ENCODE assay signal across 1 cellular context in the genomic region with DNA sequence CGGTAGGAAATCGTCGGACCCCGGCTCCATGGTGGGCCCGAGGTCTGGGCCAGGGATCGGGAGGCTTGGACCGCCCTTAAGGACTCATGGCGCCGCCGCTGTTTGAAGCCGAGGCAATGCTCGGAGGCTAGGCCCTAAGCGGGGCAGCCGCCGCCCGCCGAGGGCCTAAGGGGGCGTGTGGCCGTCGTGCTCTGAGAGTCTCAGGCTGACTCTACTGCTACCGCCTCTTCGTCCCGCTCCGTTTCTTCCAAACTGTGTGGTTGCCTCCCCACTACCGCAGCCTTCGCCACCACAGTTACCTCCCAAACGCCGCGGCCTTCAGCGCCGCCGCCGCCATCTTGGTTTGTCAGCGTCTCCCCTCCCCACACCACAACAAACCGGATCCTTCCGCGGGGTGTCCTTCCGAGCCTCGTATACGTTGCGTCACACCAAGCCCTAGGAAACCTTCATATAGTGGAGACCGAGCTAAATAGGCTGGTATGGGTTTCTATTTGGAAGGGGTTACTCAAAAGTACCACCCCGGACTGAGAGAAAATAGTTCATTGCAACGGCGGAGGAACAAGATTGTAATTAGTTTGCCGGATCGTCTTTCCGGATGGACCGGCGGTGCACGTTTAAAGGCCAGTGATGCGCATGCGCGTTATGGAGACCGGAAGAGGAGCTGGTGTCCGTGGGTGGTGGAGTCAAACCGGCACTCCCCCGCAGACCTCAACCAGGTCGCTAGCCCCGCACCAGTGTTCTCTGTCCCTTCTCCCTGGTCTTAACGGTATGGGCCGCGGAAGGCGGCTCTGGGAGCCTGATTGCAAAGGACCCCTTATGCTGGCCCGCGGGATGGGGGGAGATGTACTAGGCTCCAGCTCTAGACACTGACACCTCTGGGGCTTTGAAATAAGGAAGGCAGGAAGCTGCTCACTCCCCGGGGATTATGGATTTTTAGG.
TF ChIP-seq lines count a peak whose summit lies in the region.

A gene (minus strand): TSS at position 348 of the 938 bp plus-strand sequence. CDS start 318 bp downstream, at position 30.

TF ChIP-seq in HEK293, 187 proteins besides CTCF, POLR2A, EP300 and RAD21 (continued from another document and continues in another):
- TF ChIP-seq ZNF785 (tag by site-specific recombination; IDR thresholded peaks at IDR 0.05), result 0 out of 2 replicates have a peak, but pooled peaks have one; percentile 61
- no peak for TF ChIP-seq ZNF585B (tag by site-specific recombination; IDR thresholded peaks at IDR 0.05)
- 0 out of 2 replicates have a peak, but pooled peaks have one; percentile 7 for TF ChIP-seq ZNF426 (tag by site-specific recombination; IDR thresholded peaks at IDR 0.05)
- TF ChIP-seq ZNF391 (tag by site-specific recombination; IDR thresholded peaks at IDR 0.05; ENCODE audit: borderline replicate concordance, low read depth), result peak; percentile 99
- peak; percentile 76 for TF ChIP-seq WT1 (tag by site-specific recombination; IDR thresholded peaks at IDR 0.05)
- peak; percentile 99 for TF ChIP-seq ZXDB (tag by site-specific recombination; IDR thresholded peaks at IDR 0.05)
- TF ChIP-seq, protein P1, sequence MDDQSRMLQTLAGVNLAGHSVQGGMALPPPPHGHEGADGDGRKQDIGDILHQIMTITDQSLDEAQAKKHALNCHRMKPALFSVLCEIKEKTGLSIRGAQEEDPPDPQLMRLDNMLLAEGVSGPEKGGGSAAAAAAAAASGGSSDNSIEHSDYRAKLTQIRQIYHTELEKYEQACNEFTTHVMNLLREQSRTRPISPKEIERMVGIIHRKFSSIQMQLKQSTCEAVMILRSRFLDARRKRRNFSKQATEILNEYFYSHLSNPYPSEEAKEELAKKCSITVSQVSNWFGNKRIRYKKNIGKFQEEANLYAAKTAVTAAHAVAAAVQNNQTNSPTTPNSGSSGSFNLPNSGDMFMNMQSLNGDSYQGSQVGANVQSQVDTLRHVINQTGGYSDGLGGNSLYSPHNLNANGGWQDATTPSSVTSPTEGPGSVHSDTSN (CRISPR knock-in tag; IDR thresholded peaks at IDR 0.05), result peak; percentile 79; the same call in 1 of the 2 replicates
- TF ChIP-seq, protein P2, sequence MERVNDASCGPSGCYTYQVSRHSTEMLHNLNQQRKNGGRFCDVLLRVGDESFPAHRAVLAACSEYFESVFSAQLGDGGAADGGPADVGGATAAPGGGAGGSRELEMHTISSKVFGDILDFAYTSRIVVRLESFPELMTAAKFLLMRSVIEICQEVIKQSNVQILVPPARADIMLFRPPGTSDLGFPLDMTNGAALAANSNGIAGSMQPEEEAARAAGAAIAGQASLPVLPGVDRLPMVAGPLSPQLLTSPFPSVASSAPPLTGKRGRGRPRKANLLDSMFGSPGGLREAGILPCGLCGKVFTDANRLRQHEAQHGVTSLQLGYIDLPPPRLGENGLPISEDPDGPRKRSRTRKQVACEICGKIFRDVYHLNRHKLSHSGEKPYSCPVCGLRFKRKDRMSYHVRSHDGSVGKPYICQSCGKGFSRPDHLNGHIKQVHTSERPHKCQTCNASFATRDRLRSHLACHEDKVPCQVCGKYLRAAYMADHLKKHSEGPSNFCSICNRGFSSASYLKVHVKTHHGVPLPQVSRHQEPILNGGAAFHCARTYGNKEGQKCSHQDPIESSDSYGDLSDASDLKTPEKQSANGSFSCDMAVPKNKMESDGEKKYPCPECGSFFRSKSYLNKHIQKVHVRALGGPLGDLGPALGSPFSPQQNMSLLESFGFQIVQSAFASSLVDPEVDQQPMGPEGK (tag by site-specific recombination; IDR thresholded peaks at IDR 0.05), result peak; percentile 96
- TF ChIP-seq ZNF623 (tag by site-specific recombination; IDR thresholded peaks at IDR 0.05), result peak; percentile 52; the same call in 1 of the 2 replicates
- TF ChIP-seq ZNF658 (tag by site-specific recombination; IDR thresholded peaks at IDR 0.05), result 0 out of 2 replicates have a peak, but pooled peaks have one; percentile 16
- TF ChIP-seq ZNF112 (tag by site-specific recombination; IDR thresholded peaks at IDR 0.05), result no peak
- no peak for TF ChIP-seq ZNF560 (tag by site-specific recombination; IDR thresholded peaks at IDR 0.05; ENCODE audit: borderline replicate concordance)
- peak; percentile 79 for TF ChIP-seq ZNF341 (tag by site-specific recombination; IDR thresholded peaks at IDR 0.05; ENCODE audit: low read depth)
- TF ChIP-seq, protein P3, sequence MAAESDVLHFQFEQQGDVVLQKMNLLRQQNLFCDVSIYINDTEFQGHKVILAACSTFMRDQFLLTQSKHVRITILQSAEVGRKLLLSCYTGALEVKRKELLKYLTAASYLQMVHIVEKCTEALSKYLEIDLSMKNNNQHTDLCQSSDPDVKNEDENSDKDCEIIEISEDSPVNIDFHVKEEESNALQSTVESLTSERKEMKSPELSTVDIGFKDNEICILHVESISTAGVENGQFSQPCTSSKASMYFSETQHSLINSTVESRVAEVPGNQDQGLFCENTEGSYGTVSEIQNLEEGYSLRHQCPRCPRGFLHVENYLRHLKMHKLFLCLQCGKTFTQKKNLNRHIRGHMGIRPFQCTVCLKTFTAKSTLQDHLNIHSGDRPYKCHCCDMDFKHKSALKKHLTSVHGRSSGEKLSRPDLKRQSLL (tag by site-specific recombination; IDR thresholded peaks at IDR 0.05), result peak; percentile 30
- peak; percentile 72; the same call in 1 of the 2 replicates for TF ChIP-seq ZNF792 (tag by site-specific recombination; IDR thresholded peaks at IDR 0.05)
- no peak for TF ChIP-seq ZNF157 (tag by site-specific recombination; IDR thresholded peaks at IDR 0.05)
- TF ChIP-seq ZNF169 (tag by site-specific recombination; IDR thresholded peaks at IDR 0.05), result no peak
- TF ChIP-seq BCL11B (tag by site-specific recombination; IDR thresholded peaks at IDR 0.05; ENCODE audit: low read depth), result no peak; the same call in 1 of the 2 replicates
- TF ChIP-seq, protein P4, sequence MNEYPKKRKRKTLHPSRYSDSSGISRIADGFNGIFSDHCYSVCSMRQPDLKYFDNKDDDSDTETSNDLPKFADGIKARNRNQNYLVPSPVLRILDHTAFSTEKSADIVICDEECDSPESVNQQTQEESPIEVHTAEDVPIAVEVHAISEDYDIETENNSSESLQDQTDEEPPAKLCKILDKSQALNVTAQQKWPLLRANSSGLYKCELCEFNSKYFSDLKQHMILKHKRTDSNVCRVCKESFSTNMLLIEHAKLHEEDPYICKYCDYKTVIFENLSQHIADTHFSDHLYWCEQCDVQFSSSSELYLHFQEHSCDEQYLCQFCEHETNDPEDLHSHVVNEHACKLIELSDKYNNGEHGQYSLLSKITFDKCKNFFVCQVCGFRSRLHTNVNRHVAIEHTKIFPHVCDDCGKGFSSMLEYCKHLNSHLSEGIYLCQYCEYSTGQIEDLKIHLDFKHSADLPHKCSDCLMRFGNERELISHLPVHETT (tag by site-specific recombination; IDR thresholded peaks at IDR 0.05), result peak; percentile 100
- TF ChIP-seq ZNF843 (tag by site-specific recombination; IDR thresholded peaks at IDR 0.05), result peak; percentile 87
- peak; percentile 91; the same call in 1 of the 2 replicates for TF ChIP-seq ZNF610 (tag by site-specific recombination; IDR thresholded peaks at IDR 0.05; ENCODE audit: borderline replicate concordance)
- no peak for TF ChIP-seq ZNF830 (tag by site-specific recombination; IDR thresholded peaks at IDR 0.05; ENCODE audit: low read depth)
- TF ChIP-seq HOXA7 (CRISPR knock-in tag; IDR thresholded peaks at IDR 0.05; ENCODE audit: borderline replicate concordance), result no peak
- no peak for TF ChIP-seq ZNF548 (tag by site-specific recombination; IDR thresholded peaks at IDR 0.05)
- peak; percentile 92 for TF ChIP-seq ZNF335 (tag by site-specific recombination; conservative IDR thresholded peaks at IDR 0.05)
- TF ChIP-seq, protein P5, sequence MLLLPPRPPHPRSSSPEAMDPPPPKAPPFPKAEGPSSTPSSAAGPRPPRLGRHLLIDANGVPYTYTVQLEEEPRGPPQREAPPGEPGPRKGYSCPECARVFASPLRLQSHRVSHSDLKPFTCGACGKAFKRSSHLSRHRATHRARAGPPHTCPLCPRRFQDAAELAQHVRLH (tag by site-specific recombination; IDR thresholded peaks at IDR 0.05), result peak; percentile 99
- TF ChIP-seq ZNF501 (tag by site-specific recombination; IDR thresholded peaks at IDR 0.05), result peak; percentile 97
- peak; percentile 97 for TF ChIP-seq GLI4 (tag by site-specific recombination; IDR thresholded peaks at IDR 0.05)
- TF ChIP-seq ZSCAN30 (tag by site-specific recombination; IDR thresholded peaks at IDR 0.05), result peak; percentile 79; the same call in 1 of the 2 replicates
- TF ChIP-seq ZNF544 (tag by site-specific recombination; IDR thresholded peaks at IDR 0.05), result no peak
- TF ChIP-seq, protein P6, sequence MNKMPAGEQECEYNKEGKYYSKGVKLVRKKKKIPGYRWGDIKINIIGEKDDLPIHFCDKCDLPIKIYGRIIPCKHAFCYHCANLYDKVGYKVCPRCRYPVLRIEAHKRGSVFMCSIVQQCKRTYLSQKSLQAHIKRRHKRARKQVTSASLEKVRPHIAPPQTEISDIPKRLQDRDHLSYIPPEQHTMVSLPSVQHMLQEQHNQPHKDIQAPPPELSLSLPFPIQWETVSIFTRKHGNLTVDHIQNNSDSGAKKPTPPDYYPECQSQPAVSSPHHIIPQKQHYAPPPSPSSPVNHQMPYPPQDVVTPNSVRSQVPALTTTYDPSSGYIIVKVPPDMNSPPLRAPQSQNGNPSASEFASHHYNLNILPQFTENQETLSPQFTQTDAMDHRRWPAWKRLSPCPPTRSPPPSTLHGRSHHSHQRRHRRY (tag by site-specific recombination; IDR thresholded peaks at IDR 0.05), result no peak; the same call in none of the 2 replicates
- peak; percentile 98 for TF ChIP-seq ZNF561 (tag by site-specific recombination; IDR thresholded peaks at IDR 0.05; ENCODE audit: borderline replicate concordance)
- no peak for TF ChIP-seq ZNF132 (tag by site-specific recombination; IDR thresholded peaks at IDR 0.05; ENCODE audit: borderline replicate concordance)
- no peak for TF ChIP-seq ZNF677 (tag by site-specific recombination; IDR thresholded peaks at IDR 0.05)
- TF ChIP-seq ZNF2 (tag by site-specific recombination; IDR thresholded peaks at IDR 0.05), result peak; percentile 98
- TF ChIP-seq ZNF654 (tag by site-specific recombination; IDR thresholded peaks at IDR 0.05; ENCODE audit: low read depth), result peak; percentile 15
- TF ChIP-seq ZNF175 (tag by site-specific recombination; IDR thresholded peaks at IDR 0.05), result no peak
- TF ChIP-seq SCRT2 (tag by site-specific recombination; IDR thresholded peaks at IDR 0.05), result peak; percentile 68
- no peak for TF ChIP-seq MEIS1 (CRISPR knock-in tag; IDR thresholded peaks at IDR 0.05; ENCODE audit: borderline replicate concordance)
- no peak for TF ChIP-seq ZNF155 (tag by site-specific recombination; IDR thresholded peaks at IDR 0.05)
- 0 out of 2 replicates have a peak, but pooled peaks have one; percentile 60 for TF ChIP-seq ZNF530 (tag by site-specific recombination; IDR thresholded peaks at IDR 0.05; ENCODE audit: low read depth)
- no peak; the same call in 1 of the 2 replicates for TF ChIP-seq BCL11A (tag by site-specific recombination; IDR thresholded peaks at IDR 0.05; ENCODE audit: low read depth)
- TF ChIP-seq, protein P7, sequence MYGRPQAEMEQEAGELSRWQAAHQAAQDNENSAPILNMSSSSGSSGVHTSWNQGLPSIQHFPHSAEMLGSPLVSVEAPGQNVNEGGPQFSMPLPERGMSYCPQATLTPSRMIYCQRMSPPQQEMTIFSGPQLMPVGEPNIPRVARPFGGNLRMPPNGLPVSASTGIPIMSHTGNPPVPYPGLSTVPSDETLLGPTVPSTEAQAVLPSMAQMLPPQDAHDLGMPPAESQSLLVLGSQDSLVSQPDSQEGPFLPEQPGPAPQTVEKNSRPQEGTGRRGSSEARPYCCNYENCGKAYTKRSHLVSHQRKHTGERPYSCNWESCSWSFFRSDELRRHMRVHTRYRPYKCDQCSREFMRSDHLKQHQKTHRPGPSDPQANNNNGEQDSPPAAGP (tag by site-specific recombination; IDR thresholded peaks at IDR 0.05), result peak; percentile 98
- no peak for TF ChIP-seq ZNF266 (tag by site-specific recombination; IDR thresholded peaks at IDR 0.05; ENCODE audit: low read depth)
- TF ChIP-seq, protein P8, sequence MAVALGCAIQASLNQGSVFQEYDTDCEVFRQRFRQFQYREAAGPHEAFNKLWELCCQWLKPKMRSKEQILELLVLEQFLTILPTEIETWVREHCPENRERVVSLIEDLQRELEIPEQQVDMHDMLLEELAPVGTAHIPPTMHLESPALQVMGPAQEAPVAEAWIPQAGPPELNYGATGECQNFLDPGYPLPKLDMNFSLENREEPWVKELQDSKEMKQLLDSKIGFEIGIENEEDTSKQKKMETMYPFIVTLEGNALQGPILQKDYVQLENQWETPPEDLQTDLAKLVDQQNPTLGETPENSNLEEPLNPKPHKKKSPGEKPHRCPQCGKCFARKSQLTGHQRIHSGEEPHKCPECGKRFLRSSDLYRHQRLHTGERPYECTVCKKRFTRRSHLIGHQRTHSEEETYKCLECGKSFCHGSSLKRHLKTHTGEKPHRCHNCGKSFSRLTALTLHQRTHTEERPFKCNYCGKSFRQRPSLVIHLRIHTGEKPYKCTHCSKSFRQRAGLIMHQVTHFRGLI (tag by site-specific recombination; IDR thresholded peaks at IDR 0.05), result no peak; the same call in 1 of the 2 replicates
- TF ChIP-seq, protein P9, sequence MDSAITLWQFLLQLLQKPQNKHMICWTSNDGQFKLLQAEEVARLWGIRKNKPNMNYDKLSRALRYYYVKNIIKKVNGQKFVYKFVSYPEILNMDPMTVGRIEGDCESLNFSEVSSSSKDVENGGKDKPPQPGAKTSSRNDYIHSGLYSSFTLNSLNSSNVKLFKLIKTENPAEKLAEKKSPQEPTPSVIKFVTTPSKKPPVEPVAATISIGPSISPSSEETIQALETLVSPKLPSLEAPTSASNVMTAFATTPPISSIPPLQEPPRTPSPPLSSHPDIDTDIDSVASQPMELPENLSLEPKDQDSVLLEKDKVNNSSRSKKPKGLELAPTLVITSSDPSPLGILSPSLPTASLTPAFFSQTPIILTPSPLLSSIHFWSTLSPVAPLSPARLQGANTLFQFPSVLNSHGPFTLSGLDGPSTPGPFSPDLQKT (IDR thresholded peaks at IDR 0.05; ENCODE audit: borderline replicate concordance, low read depth, low read length), result peak; percentile 89
- peak; percentile 94 for TF ChIP-seq ZFHX2 (tag by site-specific recombination; conservative IDR thresholded peaks at IDR 0.05)
- TF ChIP-seq ZNF302 (tag by site-specific recombination; IDR thresholded peaks at IDR 0.05; ENCODE audit: low read depth), result no peak
- peak; percentile 69 for TF ChIP-seq ZIC2 (tag by site-specific recombination; IDR thresholded peaks at IDR 0.05)
- 0 out of 2 replicates have a peak, but pooled peaks have one; percentile 49 for TF ChIP-seq ZNF366 (tag by site-specific recombination; conservative IDR thresholded peaks at IDR 0.05)
- TF ChIP-seq ZNF350 (tag by site-specific recombination; IDR thresholded peaks at IDR 0.05), result peak; percentile 72
- no peak for TF ChIP-seq ZNF549 (tag by site-specific recombination; IDR thresholded peaks at IDR 0.05)
- TF ChIP-seq ZFP69B (tag by site-specific recombination; IDR thresholded peaks at IDR 0.05), result peak; percentile 93
- TF ChIP-seq ZNF140 (tag by site-specific recombination; IDR thresholded peaks at IDR 0.05), result no peak
- TF ChIP-seq GLIS1 (tag by site-specific recombination; IDR thresholded peaks at IDR 0.05), result peak; percentile 93
- peak; percentile 61; the same call in 1 of the 2 replicates for TF ChIP-seq ZNF121 (tag by site-specific recombination; IDR thresholded peaks at IDR 0.05)
- TF ChIP-seq SETDB1 (IDR thresholded peaks at IDR 0.05; ENCODE audit: insufficient read length, low read length), result no peak
- TF ChIP-seq SALL2 (tag by site-specific recombination; IDR thresholded peaks at IDR 0.05; ENCODE audit: borderline replicate concordance), result peak; percentile 100
- no peak for TF ChIP-seq ZNF747 (tag by site-specific recombination; IDR thresholded peaks at IDR 0.05)
- no peak for TF ChIP-seq ZNF23 (tag by site-specific recombination; IDR thresholded peaks at IDR 0.05; ENCODE audit: borderline replicate concordance)
